Comparison of ENCODE assay signal across 1 cellular context in the genomic region with DNA sequence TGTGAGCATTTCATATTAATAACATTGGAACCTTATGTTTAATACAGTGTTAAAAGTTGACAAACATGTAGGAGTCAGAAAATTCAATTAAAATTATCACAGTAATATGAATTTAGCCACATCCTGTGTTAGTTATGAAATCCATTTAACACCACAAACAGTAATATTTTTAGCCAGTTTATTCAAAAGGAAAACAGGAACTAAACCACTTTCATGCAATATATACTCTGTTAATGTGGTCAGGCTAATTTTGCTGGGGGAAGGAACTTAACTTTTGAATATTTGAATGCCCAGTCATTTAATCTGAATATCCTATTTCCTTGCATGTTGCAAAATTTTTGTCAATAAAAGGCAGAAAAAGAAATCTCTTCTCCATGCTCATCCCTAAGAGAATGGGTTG.
TF ChIP-seq lines count a peak whose summit lies in the region.

No MANE protein-coding gene starts in this region.

TF ChIP-seq in GM23338, 12 proteins besides CTCF, POLR2A, EP300 and RAD21 (continued from another document):
- TF ChIP-seq, protein P1, sequence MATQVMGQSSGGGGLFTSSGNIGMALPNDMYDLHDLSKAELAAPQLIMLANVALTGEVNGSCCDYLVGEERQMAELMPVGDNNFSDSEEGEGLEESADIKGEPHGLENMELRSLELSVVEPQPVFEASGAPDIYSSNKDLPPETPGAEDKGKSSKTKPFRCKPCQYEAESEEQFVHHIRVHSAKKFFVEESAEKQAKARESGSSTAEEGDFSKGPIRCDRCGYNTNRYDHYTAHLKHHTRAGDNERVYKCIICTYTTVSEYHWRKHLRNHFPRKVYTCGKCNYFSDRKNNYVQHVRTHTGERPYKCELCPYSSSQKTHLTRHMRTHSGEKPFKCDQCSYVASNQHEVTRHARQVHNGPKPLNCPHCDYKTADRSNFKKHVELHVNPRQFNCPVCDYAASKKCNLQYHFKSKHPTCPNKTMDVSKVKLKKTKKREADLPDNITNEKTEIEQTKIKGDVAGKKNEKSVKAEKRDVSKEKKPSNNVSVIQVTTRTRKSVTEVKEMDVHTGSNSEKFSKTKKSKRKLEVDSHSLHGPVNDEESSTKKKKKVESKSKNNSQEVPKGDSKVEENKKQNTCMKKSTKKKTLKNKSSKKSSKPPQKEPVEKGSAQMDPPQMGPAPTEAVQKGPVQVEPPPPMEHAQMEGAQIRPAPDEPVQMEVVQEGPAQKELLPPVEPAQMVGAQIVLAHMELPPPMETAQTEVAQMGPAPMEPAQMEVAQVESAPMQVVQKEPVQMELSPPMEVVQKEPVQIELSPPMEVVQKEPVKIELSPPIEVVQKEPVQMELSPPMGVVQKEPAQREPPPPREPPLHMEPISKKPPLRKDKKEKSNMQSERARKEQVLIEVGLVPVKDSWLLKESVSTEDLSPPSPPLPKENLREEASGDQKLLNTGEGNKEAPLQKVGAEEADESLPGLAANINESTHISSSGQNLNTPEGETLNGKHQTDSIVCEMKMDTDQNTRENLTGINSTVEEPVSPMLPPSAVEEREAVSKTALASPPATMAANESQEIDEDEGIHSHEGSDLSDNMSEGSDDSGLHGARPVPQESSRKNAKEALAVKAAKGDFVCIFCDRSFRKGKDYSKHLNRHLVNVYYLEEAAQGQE (IDR thresholded peaks at IDR 0.05; ENCODE audit: unreplicated experiment) = no peak
- no peak for TF ChIP-seq ZNF114 (CRISPR knock-in tag; IDR thresholded peaks at IDR 0.05)
- no peak for TF ChIP-seq EZH2 (IDR thresholded peaks at IDR 0.05; ENCODE audit: low read depth, unreplicated experiment)
- TF ChIP-seq POLR2AphosphoS5 (IDR thresholded peaks at IDR 0.05; ENCODE audit: low read depth) = no peak
- no peak for TF ChIP-seq STAT1 (IDR thresholded peaks at IDR 0.05; ENCODE audit: unreplicated experiment)
